In genomic region chr6:14390805-14391204, GRCh38 we compare ENCODE assay signal across 16 cellular contexts.
DNase-seq lines count a peak whose midpoint lies in the region; ATAC-seq and TF ChIP-seq lines count a peak whose summit lies in the region.
"Had no signal": no experiment of that assay in that cellular context is flagged by ENCODE, and none has a peak within 500 bp of the region (broad histone marks: within the 10 kb centered on the region; RNA-seq: fewer than 3 reads in every experiment).

No MANE protein-coding gene starts in this region.

- H3K27ac Mint-ChIP-seq in type B pancreatic cell: peak overlapping the region; percentile 89
- H3K27ac Mint-ChIP-seq in stimulated activated effector memory CD8-positive, alpha-beta T cell treated with anti-CD3 and anti-CD28 coated beads, Interleukin-12 subunit alpha, Interleukin-12 subunit beta, amount 100 ng/mL, for 72 hours: no peak overlapping the region
- H3K27ac Mint-ChIP-seq: CD4-positive, CD25-positive, alpha-beta regulatory T cell; CD8-positive, alpha-beta T cell; GM23338; H9 had no signal

- H3K4me1 Mint-ChIP-seq in type B pancreatic cell (ENCODE audit: unreplicated experiment): peaks cover 14% of the 10 kb centered on the region
- no peaks in the 10 kb centered on the region for H3K4me1 Mint-ChIP-seq in stimulated activated effector memory CD8-positive, alpha-beta T cell treated with anti-CD3 and anti-CD28 coated beads, Interleukin-12 subunit alpha, Interleukin-12 subunit beta, amount 100 ng/mL, for 72 hours
- H3K4me1 Mint-ChIP-seq: CD4-positive, CD25-positive, alpha-beta regulatory T cell had no signal

- H3K27ac ChIP-seq in KOPT-K1 (ENCODE audit: low read depth, low read length, poor library complexity, severe bottlenecking): peak overlapping the region; percentile 99
- peak overlapping the region; percentile 92 for H3K27ac ChIP-seq in SK-N-MC
- no peak overlapping the region for H3K27ac ChIP-seq in Peyer's patch
- H3K27ac ChIP-seq: BLaER1, C4-2B had no signal

- no peak for ATAC-seq in stimulated activated effector memory CD8-positive, alpha-beta T cell treated with anti-CD3 and anti-CD28 coated beads, Interleukin-12 subunit alpha, Interleukin-12 subunit beta, amount 100 ng/mL, for 72 hours
- ATAC-seq: CD8-positive, alpha-beta T cell; GM23338; HCT116 had no signal

- H3K36me3 ChIP-seq in KOPT-K1 (ENCODE audit: insufficient read depth, low read length): no peaks in the 10 kb centered on the region
- H3K36me3 ChIP-seq in SK-N-MC (ENCODE audit: insufficient read depth, low read length): no peaks in the 10 kb centered on the region
- H3K36me3 ChIP-seq in Peyer's patch: no peaks in the 10 kb centered on the region
- H3K36me3 ChIP-seq: BLaER1 had no signal

- H3K36me3 Mint-ChIP-seq in type B pancreatic cell: peaks cover 5% of the 10 kb centered on the region
- H3K36me3 Mint-ChIP-seq in stimulated activated effector memory CD8-positive, alpha-beta T cell treated with anti-CD3 and anti-CD28 coated beads, Interleukin-12 subunit alpha, Interleukin-12 subunit beta, amount 100 ng/mL, for 72 hours: no peaks in the 10 kb centered on the region
- H3K36me3 Mint-ChIP-seq: CD4-positive, CD25-positive, alpha-beta regulatory T cell; CD8-positive, alpha-beta T cell had no signal

- H3K4me1 ChIP-seq in Peyer's patch: no peaks in the 10 kb centered on the region

- TF ChIP-seq CTCF in type B pancreatic cell (conservative IDR thresholded peaks at IDR 0.05): no peak
- TF ChIP-seq CTCF in Peyer's patch (IDR thresholded peaks at IDR 0.05): no peak

- DNase-seq in SK-N-MC (ENCODE audit: low read depth, low spot score): no peak
- no peak for DNase-seq in type B pancreatic cell (ENCODE audit: extremely low spot score, unreplicated experiment)
- DNase-seq in Peyer's patch: no peak
- no peak for DNase-seq in HPDE6-E6E7 (ENCODE audit: extremely low spot score)
- DNase-seq in stimulated activated effector memory CD8-positive, alpha-beta T cell treated with anti-CD3 and anti-CD28 coated beads, Interleukin-12 subunit alpha, Interleukin-12 subunit beta, amount 100 ng/mL, for 72 hours (ENCODE audit: low spot score in 2 of 2): no peak
- DNase-seq: Caco-2; CD4-positive, CD25-positive, alpha-beta regulatory T cell; CD8-positive, alpha-beta T cell; DMS153; DND-41; H9 had no signal

- no peak overlapping the region for H3K4me3 Mint-ChIP-seq in type B pancreatic cell
- no peak overlapping the region for H3K4me3 Mint-ChIP-seq in stimulated activated effector memory CD8-positive, alpha-beta T cell treated with anti-CD3 and anti-CD28 coated beads, Interleukin-12 subunit alpha, Interleukin-12 subunit beta, amount 100 ng/mL, for 72 hours
- H3K4me3 Mint-ChIP-seq: CD4-positive, CD25-positive, alpha-beta regulatory T cell; CD8-positive, alpha-beta T cell; GM23338; H9 had no signal

- peak overlapping the region; percentile 49; the same call in 1 of the 2 replicates for H3K4me3 ChIP-seq in SK-N-MC
- no peak overlapping the region for H3K4me3 ChIP-seq in Peyer's patch
- H3K4me3 ChIP-seq: BLaER1, GM23338 had no signal

- H3K9me3 Mint-ChIP-seq in type B pancreatic cell: peaks cover 6% of the 10 kb centered on the region
- H3K9me3 Mint-ChIP-seq in stimulated activated effector memory CD8-positive, alpha-beta T cell treated with anti-CD3 and anti-CD28 coated beads, Interleukin-12 subunit alpha, Interleukin-12 subunit beta, amount 100 ng/mL, for 72 hours: no peaks in the 10 kb centered on the region
- H3K9me3 Mint-ChIP-seq: CD8-positive, alpha-beta T cell; GM23338; H9 had no signal

- H3K27me3 Mint-ChIP-seq in type B pancreatic cell: no peaks in the 10 kb centered on the region

- TF ChIP-seq POLR2A in Peyer's patch (IDR thresholded peaks at IDR 0.05): no peak

- H3K9me3 ChIP-seq in KOPT-K1 (ENCODE audit: insufficient read depth, low read length, poor library complexity, severe bottlenecking): no peaks in the 10 kb centered on the region
- no peaks in the 10 kb centered on the region for H3K9me3 ChIP-seq in SK-N-MC (ENCODE audit: low read depth, low read length)
- H3K9me3 ChIP-seq in Peyer's patch: no peaks in the 10 kb centered on the region
- H3K9me3 ChIP-seq: BLaER1, Caco-2 had no signal

- peak overlapping the region; percentile 43 for H3K9ac ChIP-seq in SK-N-MC (ENCODE audit: insufficient read length)
- H3K9ac ChIP-seq: BLaER1 had no signal

- no peaks in the 10 kb centered on the region for H3K27me3 ChIP-seq in Peyer's patch
- H3K27me3 ChIP-seq: BLaER1 had no signal

Comparison
In these comparisons a context has a peak if more than half of its experiments do, and no peak if none do; other contexts are left out.
1. H3K27ac ChIP-seq: peak in KOPT-K1 (single experiment) and SK-N-MC (single experiment); none in Peyer's patch (0 of 4).